In genomic region chr3:104951426-104951825, GRCh38 we compare ENCODE assay signal across 33 cellular contexts.
DNase-seq lines count a peak whose midpoint lies in the region; TF ChIP-seq lines count a peak whose summit lies in the region.
"Had no signal": no experiment of that assay in that cellular context is flagged by ENCODE, and none has a peak within 500 bp of the region (broad histone marks: within the 10 kb centered on the region; RNA-seq: fewer than 3 reads in every experiment).

No MANE protein-coding gene starts in this region.

- TF ChIP-seq CTCF in brain microvascular endothelial cell (IDR thresholded peaks at IDR 0.05; ENCODE audit: low read depth, low read length, missing control alignments) (no peak), osteocyte (IDR thresholded peaks at IDR 0.05) (no peak), stomach (IDR thresholded peaks at IDR 0.05) (no peak), suprapubic skin (IDR thresholded peaks at IDR 0.05) (no peak)

- no peaks in the 10 kb centered on the region for H3K27me3 Mint-ChIP-seq in osteocyte (ENCODE audit: unreplicated experiment)

- TF ChIP-seq POLR2A in stomach (IDR thresholded peaks at IDR 0.05) (no peak), suprapubic skin (IDR thresholded peaks at IDR 0.05) (no peak)

- in situ Hi-C loops in brain microvascular endothelial cell (cut with HindIII; ENCODE audit: low pct_ligation_motif_present, low sequenced_read_pairs): no loop called here

- 81 to 100% (median 91%) methylated on average over 2 of the region's 2 CpGs for WGBS in stomach, 5 donors
- WGBS in suprapubic skin: 79% methylated on average over 2 of the region's 2 CpGs

- no peak overlapping the region for H3K27ac ChIP-seq in brain microvascular endothelial cell
- H3K27ac ChIP-seq in stomach: no peak overlapping the region
- H3K27ac ChIP-seq in suprapubic skin: no peak overlapping the region
- H3K27ac ChIP-seq: left ventricle myocardium inferior, pancreas, Peyer's patch, right atrium auricular region, upper lobe of right lung had no signal

- H3K9me3 ChIP-seq in stomach (peaks cover 0 to 4% (median 0%) of the 10 kb centered on the region in 4 donors), suprapubic skin (no peaks in the 10 kb centered on the region)
- H3K9me3 ChIP-seq: left ventricle myocardium inferior, pancreas, Peyer's patch, right atrium auricular region, upper lobe of right lung had no signal

- H3K36me3 Mint-ChIP-seq in osteocyte (ENCODE audit: unreplicated experiment): peaks cover 2% of the 10 kb centered on the region
- H3K36me3 Mint-ChIP-seq: CD8-positive, alpha-beta memory T cell; natural killer cell; stimulated activated memory B cell treated with anti-CD40 and anti-IgM and Interleukin-4, amounts not matched to agents 10 μg/mL and 1 μg/mL and 100 μg/mL, for 72 hours; WTC11 had no signal

- H3K4me3 ChIP-seq in brain microvascular endothelial cell (ENCODE audit: low read depth, low read length) (no peak overlapping the region), stomach (no peak overlapping the region), suprapubic skin (no peak overlapping the region)
- H3K4me3 ChIP-seq: GM23248, left ventricle myocardium inferior, pancreas, Peyer's patch, right atrium auricular region, upper lobe of right lung had no signal

- H3K27me3 ChIP-seq in brain microvascular endothelial cell (replicated peaks) (no peaks in the 10 kb centered on the region), stomach (no peaks in the 10 kb centered on the region), suprapubic skin (no peaks in the 10 kb centered on the region)
- H3K27me3 ChIP-seq: BE2C, pancreas, Peyer's patch, right atrium auricular region, upper lobe of right lung had no signal

- TF ChIP-seq EP300 in stomach (IDR thresholded peaks at IDR 0.05): no peak
- TF ChIP-seq EP300 in suprapubic skin (IDR thresholded peaks at IDR 0.05): no peak

- intact Hi-C loops in stomach (cut with DNase I; ENCODE audit: low total_unique reads): no loop called here

- H3K4me1 ChIP-seq in stomach: peaks cover 0 to 7% (median 0%) of the 10 kb centered on the region in 4 donors
- H3K4me1 ChIP-seq in suprapubic skin: no peaks in the 10 kb centered on the region
- H3K4me1 ChIP-seq: BE2C, left ventricle myocardium inferior, pancreas, Peyer's patch, right atrium auricular region, upper lobe of right lung had no signal

- peaks cover 52% of the 10 kb centered on the region for H3K4me1 Mint-ChIP-seq in osteocyte (ENCODE audit: unreplicated experiment)
- H3K4me1 Mint-ChIP-seq: CD8-positive, alpha-beta memory T cell; natural killer cell; stimulated activated memory B cell treated with anti-CD40 and anti-IgM and Interleukin-4, amounts not matched to agents 10 μg/mL and 1 μg/mL and 100 μg/mL, for 72 hours; WTC11 had no signal

- H3K9me3 Mint-ChIP-seq in osteocyte (ENCODE audit: unreplicated experiment): peaks cover 9% of the 10 kb centered on the region
- H3K9me3 Mint-ChIP-seq: CD8-positive, alpha-beta memory T cell had no signal

- H3K4me3 Mint-ChIP-seq in osteocyte (ENCODE audit: unreplicated experiment): peak overlapping the region; percentile 52
- H3K4me3 Mint-ChIP-seq: CD8-positive, alpha-beta memory T cell; natural killer cell; stimulated activated memory B cell treated with anti-CD40 and anti-IgM and Interleukin-4, amounts not matched to agents 10 μg/mL and 1 μg/mL and 100 μg/mL, for 72 hours; WTC11 had no signal

- H3K27ac Mint-ChIP-seq in osteocyte (ENCODE audit: unreplicated experiment): peak overlapping the region; percentile 97
- H3K27ac Mint-ChIP-seq: CD8-positive, alpha-beta memory T cell; natural killer cell; stimulated activated memory B cell treated with anti-CD40 and anti-IgM and Interleukin-4, amounts not matched to agents 10 μg/mL and 1 μg/mL and 100 μg/mL, for 72 hours; WTC11 had no signal

- DNase-seq in NCI-H226 (peak; percentile 19), brain microvascular endothelial cell (peak; percentile 18), fibroblast of the conjunctiva (ENCODE audit: low read depth) (peak; percentile 13), osteocyte (ENCODE audit: extremely low spot score, unreplicated experiment) (no peak), stomach (no peak), ureter (ENCODE audit: low spot score) (no peak), midbrain (lab: John Stamatoyannopoulos, UW) (no peak), suprapubic skin (ENCODE audit: low spot score in 2 of 2) (no peak)
- DNase-seq: ACHN; activated CD4-positive, alpha-beta T cell treated with anti-CD3 and anti-CD28 coated beads, Interleukin-2, amount 50 U/mL, for 1 hour; activated naive CD4-positive, alpha-beta T cell treated with Interleukin-2 at 50 U/mL for 16 hours; activated T-cell treated with anti-CD3 and anti-CD28 coated beads, Interleukin-2, amount 50 U/mL, for 48 hours; amygdala; BE2C; CD8-positive, alpha-beta memory T cell; cerebellar nuclear complex; DMS 273 treated with DMSO at 0.1 percent for 48 hours; left ventricle myocardium inferior; natural killer cell; NCI-H1048; NCI-H1694 treated with DMSO at 0.1 percent for 48 hours; NCI-H2171; NCI-H524 treated with DMSO at 0.1 percent for 48 hours; pancreas; Peyer's patch; SHP77 treated with DMSO at 0.1 percent for 48 hours; stimulated activated CD4-positive, alpha-beta T cell treated with anti-CD3 and anti-CD28 coated beads, Interleukin-4, amount 100 ng/mL, for 4 hours; T1000; upper lobe of right lung had no signal

- H3K36me3 ChIP-seq in brain microvascular endothelial cell (replicated peaks) (no peaks in the 10 kb centered on the region), stomach (no peaks in the 10 kb centered on the region), suprapubic skin (no peaks in the 10 kb centered on the region)
- H3K36me3 ChIP-seq: BE2C, left ventricle myocardium inferior, pancreas, Peyer's patch, right atrium auricular region, upper lobe of right lung had no signal

Comparison
In these comparisons a context has a peak if more than half of its experiments do, and no peak if none do; other contexts are left out.
1. DNase-seq: peak in NCI-H226 (single experiment), brain microvascular endothelial cell (single experiment) and fibroblast of the conjunctiva (single experiment); none in osteocyte (single experiment), stomach (single experiment), ureter (single experiment), midbrain (single experiment) and suprapubic skin (0 of 2).